In genomic region chr10:11539191-11539868, GRCh38 we compare ENCODE assay signal across 11 cellular contexts.
DNase-seq lines count a peak whose midpoint lies in the region; ATAC-seq and TF ChIP-seq lines count a peak whose summit lies in the region.
"Had no signal": no experiment of that assay in that cellular context is flagged by ENCODE, and none has a peak within 500 bp of the region (broad histone marks: within the 10 kb centered on the region; RNA-seq: fewer than 3 reads in every experiment).

No MANE protein-coding gene starts in this region.

- H3K9me1 ChIP-seq in IMR-90 (ENCODE audit: insufficient read depth, low read length) = peaks cover 6% of the 10 kb centered on the region

- H2BK5ac ChIP-seq in IMR-90 (ENCODE audit: low read depth, low read length, poor library complexity, severe bottlenecking) = no peak overlapping the region

- no peak for TF ChIP-seq POLR2A in IMR-90 (IDR thresholded peaks at IDR 0.05; ENCODE audit: low read depth, low read length)

- H3K4me1 ChIP-seq in IMR-90 (ENCODE audit: control insufficient read depth, insufficient read depth, low read length) = peaks cover 3% of the 10 kb centered on the region
- H3K4me1 ChIP-seq in naive thymus-derived CD4-positive, alpha-beta T cell (ENCODE audit: control insufficient read depth in 2 of 2, insufficient read depth in 2 of 2, low read length in 2 of 2) = no peaks in the 10 kb centered on the region

- no peak overlapping the region for H2BK15ac ChIP-seq in IMR-90 (ENCODE audit: low read depth, low read length)

- peak overlapping the region; percentile 39; the same call in 1 of the 2 replicates for H2BK120ac ChIP-seq in IMR-90 (ENCODE audit: low read depth, low read length)

- no peaks in the 10 kb centered on the region for H3K27me3 Mint-ChIP-seq in chondrocyte (ENCODE audit: low read depth)
- peaks cover 0 to 29% (median 0%) of the 10 kb centered on the region in 5 donors for H3K27me3 Mint-ChIP-seq in naive thymus-derived CD4-positive, alpha-beta T cell

- H3K4me3 ChIP-seq in IMR-90 (ENCODE audit: insufficient read depth, low read depth, low read length) = no peak overlapping the region
- no peak overlapping the region for H3K4me3 ChIP-seq in naive thymus-derived CD4-positive, alpha-beta T cell (ENCODE audit: low read length)

- no peak for TF ChIP-seq RAD21 in IMR-90 (IDR thresholded peaks at IDR 0.05; ENCODE audit: low read length)

- H3K27ac Mint-ChIP-seq in chondrocyte (ENCODE audit: unreplicated experiment) = peak overlapping the region; percentile 57
- no peak overlapping the region for H3K27ac Mint-ChIP-seq in naive thymus-derived CD4-positive, alpha-beta T cell

- H3K9me3 ChIP-seq in IMR-90 (ENCODE audit: control insufficient read depth, insufficient read depth, low read length) = no peaks in the 10 kb centered on the region
- no peaks in the 10 kb centered on the region for H3K9me3 ChIP-seq in naive thymus-derived CD4-positive, alpha-beta T cell (ENCODE audit: control insufficient read depth in 2 of 3, low read length in 3 of 3)

- WGBS in IMR-90 (ENCODE audit: extremely low coverage in 2 of 2, insufficient read length in 1 of 2), 2 experiments = no CpG with 5 or more reads among the region's 2 CpGs

- BruUV-seq in IMR-90 (replicated peaks; lab: Mats Ljungman, UMichigan) = no TSS peak

- H3K4ac ChIP-seq in IMR-90 (ENCODE audit: low read depth, low read length) = peak overlapping the region; percentile 48; the same call in 1 of the 2 replicates

- no peak overlapping the region for H2BK20ac ChIP-seq in IMR-90 (ENCODE audit: low read depth, low read length)

- TF ChIP-seq CTCF in IMR-90 (conservative IDR thresholded peaks at IDR 0.05; ENCODE audit: low read depth, low read length) (no peak), chondrocyte (IDR thresholded peaks at IDR 0.05) (no peak)

- H3K79me1 ChIP-seq in IMR-90 (ENCODE audit: low read depth in 1 of 2, low read length in 2 of 2) = peaks cover 18% of the 10 kb centered on the region in 2 experiments

- in situ Hi-C loops in IMR-90 (cut with MboI; ENCODE audit: low sequenced_read_pairs) = no loop called here

- no peak overlapping the region for H2AK9ac ChIP-seq in IMR-90 (replicated peaks; ENCODE audit: low read depth, low read length, poor library complexity)

- peak overlapping the region in 1 of 2 experiments; percentile 23; a peak in 1 of 4 replicates for H4K8ac ChIP-seq in IMR-90 (ENCODE audit: low read depth in 2 of 2, low read length in 2 of 2)

- peak; percentile 77 for ATAC-seq in IMR-90 (ENCODE audit: low read depth)
- ATAC-seq in naive thymus-derived CD4-positive, alpha-beta T cell = peak; percentile 27

- CTCF ChIA-PET in IMR-90 (lab: Yijun Ruan, JAX) = interaction anchor here (1.0 kb wide), 1 partner anchor 9 kb away, joined by 6 read pairs; no protein-coding TSS in a partner anchor
- CTCF ChIA-PET in naive thymus-derived CD4-positive, alpha-beta T cell (lab: Charles Lee) = no interaction called here

- no peak overlapping the region for H4K5ac ChIP-seq in IMR-90 (ENCODE audit: low read depth, low read length)

- peaks cover 13% of the 10 kb centered on the region for H4K20me1 ChIP-seq in IMR-90 (ENCODE audit: insufficient read depth, low read length)

- H3K23ac ChIP-seq in IMR-90 (ENCODE audit: low read depth, low read length) = peak overlapping the region; percentile 48; the same call in 1 of the 2 replicates

- no peaks in the 10 kb centered on the region for H3K27me3 ChIP-seq in IMR-90 (ENCODE audit: control insufficient read depth, insufficient read depth, low read length)
- no peaks in the 10 kb centered on the region for H3K27me3 ChIP-seq in naive thymus-derived CD4-positive, alpha-beta T cell (ENCODE audit: control insufficient read depth in 2 of 2, insufficient read depth in 2 of 2, low read length in 2 of 2)

- H3K18ac ChIP-seq in IMR-90 (ENCODE audit: low read depth, low read length) = no peak overlapping the region; the same call in 1 of the 2 replicates

- no peak overlapping the region for H3K9ac ChIP-seq in IMR-90 (ENCODE audit: low read depth, low read length)

- DNase-seq in NCI-H2171 treated with DMSO at 0.1 percent for 48 hours (lab: John Stamatoyannopoulos, UW) = peak; percentile 11
- no peak for DNase-seq in NCI-H2171 (lab: John Stamatoyannopoulos, UW)
- DNase-seq in IMR-90 = peak; percentile 51
- DNase-seq in chondrocyte (ENCODE audit: low spot score) = no peak
- DNase-seq in naive thymus-derived CD4-positive, alpha-beta T cell = no peak
- DNase-seq in NCI-H446 treated with DMSO at 0.1 percent for 48 hours (lab: John Stamatoyannopoulos, UW) = no peak
- DNase-seq in activated CD8-positive, alpha-beta memory T cell treated with anti-CD3 and anti-CD28 coated beads, Interleukin-2, amount 50 U/mL, for 48 hours = no peak
- DNase-seq in cortex of kidney (lab: John Stamatoyannopoulos, UW) = no peak
- DNase-seq: effector memory CD4-positive, alpha-beta T cell; NCI-H524 treated with DMSO at 0.1 percent for 48 hours had no signal

- H3K36me3 ChIP-seq in IMR-90 (ENCODE audit: control insufficient read depth, insufficient read depth, low read length) = no peaks in the 10 kb centered on the region
- no peaks in the 10 kb centered on the region for H3K36me3 ChIP-seq in naive thymus-derived CD4-positive, alpha-beta T cell (ENCODE audit: control insufficient read depth in 2 of 3, insufficient read depth in 3 of 3, low read length in 3 of 3)

- no peak overlapping the region for H2AFZ ChIP-seq in IMR-90 (replicated peaks; ENCODE audit: low read length, poor library complexity)

- no peak overlapping the region; the same call in 1 of the 2 replicates for H4K91ac ChIP-seq in IMR-90 (ENCODE audit: insufficient read depth, low read depth, low read length)

- POLR2A ChIA-PET in IMR-90 (lab: Charles Lee; ENCODE audit: unreplicated experiment) = no interaction called here
- POLR2A ChIA-PET in naive thymus-derived CD4-positive, alpha-beta T cell (lab: Charles Lee) = no interaction called here

- 0 out of 2 replicates have a peak overlapping the region, but pooled peaks have one; percentile 16 for H3K14ac ChIP-seq in IMR-90 (replicated peaks; ENCODE audit: low read depth, low read length)

- no peaks in the 10 kb centered on the region for H3K36me3 Mint-ChIP-seq in chondrocyte (ENCODE audit: low read depth)
- peaks cover 0 to 5% (median 0%) of the 10 kb centered on the region in 5 donors for H3K36me3 Mint-ChIP-seq in naive thymus-derived CD4-positive, alpha-beta T cell

- no peak overlapping the region for H3K4me2 ChIP-seq in IMR-90 (ENCODE audit: low read depth, low read length)

- no peak overlapping the region for H3K56ac ChIP-seq in IMR-90 (ENCODE audit: extremely low read depth, insufficient read depth, low read length)

- peaks cover 9% of the 10 kb centered on the region for H3K4me1 Mint-ChIP-seq in chondrocyte (ENCODE audit: low read depth)
- H3K4me1 Mint-ChIP-seq in naive thymus-derived CD4-positive, alpha-beta T cell = peaks cover 0 to 10% (median 2%) of the 10 kb centered on the region in 7 donors

- H3K27ac ChIP-seq in IMR-90 (ENCODE audit: insufficient read depth, low read length) = no peak overlapping the region
- H3K27ac ChIP-seq in naive thymus-derived CD4-positive, alpha-beta T cell (ENCODE audit: low read depth, low read length) = no peak overlapping the region

- intact Hi-C loops in IMR-90 (cut with micrococcal nuclease) = no loop called here
- intact Hi-C loops in naive thymus-derived CD4-positive, alpha-beta T cell (cut with micrococcal nuclease) = no loop called here

- dilution Hi-C loops in IMR-90 (cut with HindIII; ENCODE audit: low sequenced_read_pairs, unreplicated experiment) = no loop called here

- peak overlapping the region; percentile 68 for H2AK5ac ChIP-seq in IMR-90 (ENCODE audit: low read depth, low read length)

- no peak overlapping the region for H3K4me3 Mint-ChIP-seq in chondrocyte (ENCODE audit: unreplicated experiment)
- no peak overlapping the region for H3K4me3 Mint-ChIP-seq in naive thymus-derived CD4-positive, alpha-beta T cell
- H3K4me3 Mint-ChIP-seq: neural crest cell had no signal

- H3K9me3 Mint-ChIP-seq in chondrocyte (ENCODE audit: low read depth) = no peaks in the 10 kb centered on the region
- H3K9me3 Mint-ChIP-seq in naive thymus-derived CD4-positive, alpha-beta T cell = no peaks in the 10 kb centered on the region
- H3K9me3 Mint-ChIP-seq: neural crest cell had no signal

TF ChIP-seq in IMR-90, 13 proteins besides CTCF, POLR2A, EP300 and RAD21:
- no peak for TF ChIP-seq NFE2L2 (IDR thresholded peaks at IDR 0.05; ENCODE audit: low read depth, low read length)
- TF ChIP-seq MAZ (IDR thresholded peaks at IDR 0.05; ENCODE audit: borderline replicate concordance, low read depth, low read length) = no peak
- TF ChIP-seq MAFK (IDR thresholded peaks at IDR 0.05; ENCODE audit: low read depth, low read length) = no peak
- TF ChIP-seq FOS (IDR thresholded peaks at IDR 0.05; ENCODE audit: low read depth, low read length) = peak; percentile 8; the same call in 1 of the 2 replicates
- no peak for TF ChIP-seq SMC3 (IDR thresholded peaks at IDR 0.05; ENCODE audit: low read depth, low read length)
- no peak for TF ChIP-seq MXI1 (IDR thresholded peaks at IDR 0.05; ENCODE audit: borderline replicate concordance, low read depth, low read length)
- no peak for TF ChIP-seq RCOR1 (IDR thresholded peaks at IDR 0.05; ENCODE audit: insufficient replicate concordance, low read length)
- peak; percentile 52; the same call in 1 of the 2 replicates for TF ChIP-seq CEBPB (IDR thresholded peaks at IDR 0.05; ENCODE audit: low read depth, low read length)
- TF ChIP-seq USF2 (IDR thresholded peaks at IDR 0.05; ENCODE audit: low read depth, low read length) = no peak

Comparison
In these comparisons a context has a peak if more than half of its experiments do, and no peak if none do; other contexts are left out.
1. DNase-seq: peak in NCI-H2171 treated with DMSO at 0.1 percent for 48 hours (single experiment) and IMR-90 (single experiment); none in NCI-H2171 (single experiment), chondrocyte (single experiment), naive thymus-derived CD4-positive, alpha-beta T cell (0 of 9), NCI-H446 treated with DMSO at 0.1 percent for 48 hours (single experiment), activated CD8-positive, alpha-beta memory T cell treated with anti-CD3 and anti-CD28 coated beads, Interleukin-2, amount 50 U/mL, for 48 hours (single experiment) and cortex of kidney (single experiment).